Comparison of ENCODE assay signal across 7 cellular contexts in genomic region chr15:31328999-31329639, GRCh38. TPM values are rescaled to one million over a fixed set of nuclear protein-coding genes. Genes with fewer than 3 reads are reported as not detected.
DNase-seq lines count a peak whose midpoint lies in the region; ATAC-seq, FAIRE-seq and TF ChIP-seq lines count a peak whose summit lies in the region.

No MANE protein-coding gene starts in this region.

- H3K27ac ChIP-seq in OCI-LY3 (ENCODE audit: low read length): peak overlapping the region; percentile 94
- H3K27ac ChIP-seq in ectodermal cell (ENCODE audit: insufficient read depth, low read depth, low read length, poor library complexity, severe bottlenecking): no peak overlapping the region

- H2AFZ ChIP-seq in OCI-LY3 (ENCODE audit: low read depth, low read length): no peak overlapping the region

- no peak for ATAC-seq in natural killer cell treated with Interleukin-12 subunit alpha and Interleukin-12 subunit beta and Interleukin-15 and Interleukin-18, amount 100 ng/mL, for 72 hours

- FAIRE-seq in GM19239 (lab: Jason Lieb, UNC): peak; percentile 99

- 2% methylated on average over 29 of the region's 29 CpGs for WGBS in ectodermal cell, 2 experiments

- H3K4me2 ChIP-seq in OCI-LY3 (ENCODE audit: low read length): peak overlapping the region; percentile 80

- peaks cover 7% of the 10 kb centered on the region for H3K36me3 Mint-ChIP-seq in natural killer cell treated with Interleukin-12 subunit alpha and Interleukin-12 subunit beta and Interleukin-15 and Interleukin-18, amount 100 ng/mL, for 72 hours

- H3K4me3 Mint-ChIP-seq in natural killer cell treated with Interleukin-12 subunit alpha and Interleukin-12 subunit beta and Interleukin-15 and Interleukin-18, amount 100 ng/mL, for 72 hours: peak overlapping the region; percentile 95

- no peaks in the 10 kb centered on the region for H3K9me3 ChIP-seq in OCI-LY3 (ENCODE audit: insufficient read depth, low read length)
- H3K9me3 ChIP-seq in ectodermal cell (ENCODE audit: control insufficient read depth, low read length): no peaks in the 10 kb centered on the region

- peaks cover 79% of the 10 kb centered on the region for H3K79me2 ChIP-seq in OCI-LY3 (ENCODE audit: low read length)

- no peaks in the 10 kb centered on the region for H3K9me3 Mint-ChIP-seq in natural killer cell treated with Interleukin-12 subunit alpha and Interleukin-12 subunit beta and Interleukin-15 and Interleukin-18, amount 100 ng/mL, for 72 hours

- H3K27me3 ChIP-seq in OCI-LY3 (ENCODE audit: low read depth, low read length): no peaks in the 10 kb centered on the region
- peaks cover 26% of the 10 kb centered on the region for H3K27me3 ChIP-seq in ectodermal cell (ENCODE audit: control insufficient read depth, insufficient read depth, low read length, poor library complexity, severe bottlenecking)

- H3K36me3 ChIP-seq in OCI-LY3 (replicated peaks; ENCODE audit: low read depth, low read length) (peaks cover 26% of the 10 kb centered on the region), ectodermal cell (ENCODE audit: control insufficient read depth, insufficient read depth, low read length) (no peaks in the 10 kb centered on the region)

- DNase-seq in GM19239 (ENCODE audit: insufficient read length, low spot score) (no peak), SKM-1 treated with dmso at 0.1 percent for 144 hours (lab: John Stamatoyannopoulos, UW; ENCODE audit: unreplicated experiment) (no peak), retina (no peak), NCI-H510A treated with DMSO at 0.1 percent for 48 hours (lab: John Stamatoyannopoulos, UW) (no peak)
- no peak for DNase-seq in natural killer cell treated with Interleukin-12 subunit alpha and Interleukin-12 subunit beta and Interleukin-15 and Interleukin-18, amount 100 ng/mL, for 72 hours (ENCODE audit: low spot score)

- H3K4me1 ChIP-seq in OCI-LY3 (ENCODE audit: low read length) (peaks cover 46% of the 10 kb centered on the region), ectodermal cell (ENCODE audit: control insufficient read depth, insufficient read depth, low read length) (peaks cover 25% of the 10 kb centered on the region)

- peaks cover 48% of the 10 kb centered on the region for H4K20me1 ChIP-seq in OCI-LY3 (ENCODE audit: insufficient read depth, low read length)

- H3K27ac Mint-ChIP-seq in natural killer cell treated with Interleukin-12 subunit alpha and Interleukin-12 subunit beta and Interleukin-15 and Interleukin-18, amount 100 ng/mL, for 72 hours: peak overlapping the region; percentile 87 to 98

- H3K4me3 ChIP-seq in OCI-LY3 (ENCODE audit: low read length) (peak overlapping the region; percentile 88), ectodermal cell (ENCODE audit: insufficient read depth, low read depth, low read length) (peak overlapping the region; percentile 77)

- no peaks in the 10 kb centered on the region for H3K27me3 Mint-ChIP-seq in natural killer cell treated with Interleukin-12 subunit alpha and Interleukin-12 subunit beta and Interleukin-15 and Interleukin-18, amount 100 ng/mL, for 72 hours

- peaks cover 54 to 64% of the 10 kb centered on the region in 2 donors for H3K4me1 Mint-ChIP-seq in natural killer cell treated with Interleukin-12 subunit alpha and Interleukin-12 subunit beta and Interleukin-15 and Interleukin-18, amount 100 ng/mL, for 72 hours (ENCODE audit: low read depth in 2 of 2)

- H3K9ac ChIP-seq in OCI-LY3 (ENCODE audit: low read length): peak overlapping the region; percentile 88

- TF ChIP-seq CTCF in OCI-LY3 (IDR thresholded peaks at IDR 0.05; ENCODE audit: low read depth, low read length): no peak

RNA-seq across cellular contexts. Expression of gene KLF13, which starts 2.5 kb away (rescaled TPM):
- polyA plus RNA-seq in ectodermal cell (2013, experiment 1 of 4): 31.5 TPM
- 37.0 TPM for polyA plus RNA-seq in ectodermal cell (2013, experiment 2 of 4)
- polyA plus RNA-seq in ectodermal cell (2013, experiment 3 of 4): 32.8 TPM
- 40.1 TPM for polyA plus RNA-seq in ectodermal cell (2013, experiment 4 of 4)
- total RNA-seq in natural killer cell treated with Interleukin-12 subunit alpha and Interleukin-12 subunit beta and Interleukin-15 and Interleukin-18, amount 100 ng/mL, for 72 hours: 100 to 1,000 TPM in 1 of 2 donors, 10 to 100 TPM in 1; 95.1 to 153 TPM
